Comparison of ENCODE assay signal across 8 cellular contexts in the genomic region with DNA sequence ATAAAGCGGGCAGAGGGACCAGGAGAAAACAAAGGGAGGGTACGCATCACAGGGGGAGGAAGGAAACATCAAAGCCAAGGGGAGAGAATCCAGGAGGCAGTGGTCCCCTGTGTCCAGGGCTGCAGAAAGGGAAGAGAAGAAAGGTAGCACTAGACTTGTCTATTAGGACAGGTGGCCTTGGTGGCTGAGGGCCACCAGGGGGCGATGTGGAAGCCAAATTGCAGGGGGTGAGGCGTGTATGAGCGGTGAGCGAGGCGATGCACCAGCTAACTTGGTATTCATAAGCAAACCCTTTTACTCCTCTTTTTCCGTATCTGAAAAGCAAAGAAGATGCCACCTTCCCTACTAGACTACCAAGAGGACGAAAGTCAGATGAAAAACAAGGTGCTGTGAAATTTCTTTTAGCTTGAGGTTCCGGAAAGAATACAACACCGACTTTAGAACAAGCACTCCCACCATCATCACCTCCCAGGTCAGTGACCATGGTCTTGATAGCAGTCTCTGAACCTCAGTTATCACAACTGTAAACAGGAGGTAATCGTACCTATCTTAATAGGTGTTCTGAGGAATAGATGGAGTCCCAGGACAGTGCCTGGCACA.
DNase-seq lines count a peak whose midpoint lies in the region; ATAC-seq and TF ChIP-seq lines count a peak whose summit lies in the region.

No MANE protein-coding gene starts in this region.

- H3K27me3 Mint-ChIP-seq in activated T-cell treated with anti-CD3 and anti-CD28 coated beads, Interleukin-2, amount 50 U/mL, for 72 hours (ENCODE audit: low read depth), result no peaks in the 10 kb centered on the region
- H3K27me3 Mint-ChIP-seq in activated T-cell treated with anti-CD3 and anti-CD28 coated beads, Interleukin-2, amount 50 U/mL, for 4 hours (ENCODE audit: low read depth), result no peaks in the 10 kb centered on the region
- H3K27me3 Mint-ChIP-seq in glutamatergic neuron (ENCODE audit: unreplicated experiment), result no peaks in the 10 kb centered on the region

- no peak overlapping the region for H3K4me3 Mint-ChIP-seq in activated T-cell treated with anti-CD3 and anti-CD28 coated beads, Interleukin-2, amount 50 U/mL, for 72 hours
- H3K4me3 Mint-ChIP-seq in activated T-cell treated with anti-CD3 and anti-CD28 coated beads, Interleukin-2, amount 50 U/mL, for 4 hours, result no peak overlapping the region
- H3K4me3 Mint-ChIP-seq in glutamatergic neuron (ENCODE audit: unreplicated experiment), result no peak overlapping the region

- no peak overlapping the region for H3K27ac ChIP-seq in SU-DHL-6 (ENCODE audit: low read depth, low read length)

- no peak overlapping the region for H3K27ac Mint-ChIP-seq in activated T-cell treated with anti-CD3 and anti-CD28 coated beads, Interleukin-2, amount 50 U/mL, for 72 hours
- H3K27ac Mint-ChIP-seq in glutamatergic neuron (ENCODE audit: unreplicated experiment), result no peak overlapping the region

- peak; percentile 11 to 31 for DNase-seq in activated T-cell treated with anti-CD3 and anti-CD28 coated beads, Interleukin-2, amount 50 U/mL, for 72 hours
- no peak for DNase-seq in activated T-cell treated with anti-CD3 and anti-CD28 coated beads, Interleukin-2, amount 50 U/mL, for 4 hours
- DNase-seq in glutamatergic neuron (peak; percentile 77), cortex of kidney (lab: John Stamatoyannopoulos, UW) (no peak)
- DNase-seq in stimulated activated CD4-positive, alpha-beta T cell treated with anti-CD3 and anti-CD28 coated beads, Interleukin-2, amount 100 ng/mL, for 48 hours, result peak; percentile 21 to 36
- no peak for DNase-seq in effector CD8-positive, alpha-beta T cell (lab: John Stamatoyannopoulos, UW)

- no peak overlapping the region for H3K9ac ChIP-seq in SU-DHL-6 (ENCODE audit: low read length)

- H3K36me3 ChIP-seq in SU-DHL-6 (ENCODE audit: low read length), result no peaks in the 10 kb centered on the region

- no peak overlapping the region for H3K4me3 ChIP-seq in SU-DHL-6 (ENCODE audit: insufficient read depth, low read length, poor library complexity, severe bottlenecking)

- peaks cover 5% of the 10 kb centered on the region in 2 donors for H3K9me3 Mint-ChIP-seq in activated T-cell treated with anti-CD3 and anti-CD28 coated beads, Interleukin-2, amount 50 U/mL, for 72 hours
- peaks cover 3% of the 10 kb centered on the region for H3K9me3 Mint-ChIP-seq in activated T-cell treated with anti-CD3 and anti-CD28 coated beads, Interleukin-2, amount 50 U/mL, for 4 hours
- peaks cover 3% of the 10 kb centered on the region for H3K9me3 Mint-ChIP-seq in glutamatergic neuron (ENCODE audit: unreplicated experiment)

- no peaks in the 10 kb centered on the region for H3K9me3 ChIP-seq in SU-DHL-6 (ENCODE audit: insufficient read depth, low read length)

- no peaks in the 10 kb centered on the region for H3F3A ChIP-seq in SU-DHL-6 (ENCODE audit: insufficient read depth)

- H2AFZ ChIP-seq in SU-DHL-6 (ENCODE audit: low read depth, low read length, severe bottlenecking), result no peak overlapping the region

- no peaks in the 10 kb centered on the region for H4K20me1 ChIP-seq in SU-DHL-6 (ENCODE audit: low read depth, low read length)

- no peak overlapping the region for H3K4me2 ChIP-seq in SU-DHL-6 (ENCODE audit: low read depth, low read length, poor library complexity, severe bottlenecking)

- no peaks in the 10 kb centered on the region for H3K36me3 Mint-ChIP-seq in activated T-cell treated with anti-CD3 and anti-CD28 coated beads, Interleukin-2, amount 50 U/mL, for 72 hours (ENCODE audit: insufficient read depth in 2 of 2)
- no peaks in the 10 kb centered on the region for H3K36me3 Mint-ChIP-seq in activated T-cell treated with anti-CD3 and anti-CD28 coated beads, Interleukin-2, amount 50 U/mL, for 4 hours (ENCODE audit: insufficient read depth)
- peaks cover 4% of the 10 kb centered on the region for H3K36me3 Mint-ChIP-seq in glutamatergic neuron (ENCODE audit: unreplicated experiment)

- H3K4me1 Mint-ChIP-seq in activated T-cell treated with anti-CD3 and anti-CD28 coated beads, Interleukin-2, amount 50 U/mL, for 72 hours (ENCODE audit: low read depth), result no peaks in the 10 kb centered on the region
- H3K4me1 Mint-ChIP-seq in activated T-cell treated with anti-CD3 and anti-CD28 coated beads, Interleukin-2, amount 50 U/mL, for 4 hours (ENCODE audit: low read depth), result no peaks in the 10 kb centered on the region
- H3K4me1 Mint-ChIP-seq in glutamatergic neuron (ENCODE audit: low read depth, unreplicated experiment), result no peaks in the 10 kb centered on the region

- TF ChIP-seq CTCF in SU-DHL-6 (IDR thresholded peaks at IDR 0.05; ENCODE audit: insufficient read depth, low read length, poor library complexity, severe bottlenecking) (peak; percentile 30), glutamatergic neuron (IDR thresholded peaks at IDR 0.05; ENCODE audit: partially characterized antibody, unreplicated experiment) (peak; percentile 82)

- H3K9me2 ChIP-seq in SU-DHL-6 (replicated peaks; ENCODE audit: insufficient read depth, low read length), result no peaks in the 10 kb centered on the region

- H3K79me2 ChIP-seq in SU-DHL-6 (ENCODE audit: insufficient read depth, low read length), result no peaks in the 10 kb centered on the region

- no peaks in the 10 kb centered on the region for H3K27me3 ChIP-seq in SU-DHL-6 (ENCODE audit: low read length)

- ATAC-seq in activated T-cell treated with anti-CD3 and anti-CD28 coated beads, Interleukin-2, amount 50 U/mL, for 72 hours (replicated peaks in 1 of 2), result no peak
- no peak for ATAC-seq in activated T-cell treated with anti-CD3 and anti-CD28 coated beads, Interleukin-2, amount 50 U/mL, for 4 hours
- peak; percentile 56 for ATAC-seq in HG03521 (IDR thresholded peaks at IDR 0.05; ENCODE audit: unreplicated experiment)

Comparison
In these comparisons a context has a peak if more than half of its experiments do, and no peak if none do; other contexts are left out.
1. DNase-seq: peak in activated T-cell treated with anti-CD3 and anti-CD28 coated beads, Interleukin-2, amount 50 U/mL, for 72 hours (2 of 2), glutamatergic neuron (single experiment) and stimulated activated CD4-positive, alpha-beta T cell treated with anti-CD3 and anti-CD28 coated beads, Interleukin-2, amount 100 ng/mL, for 48 hours (2 of 2); none in activated T-cell treated with anti-CD3 and anti-CD28 coated beads, Interleukin-2, amount 50 U/mL, for 4 hours (single experiment), effector CD8-positive, alpha-beta T cell (single experiment) and cortex of kidney (single experiment).